Comparison of ENCODE assay signal across 18 cellular contexts in genomic region chr5:83516962-83517750, GRCh38. TPM values are rescaled to one million over a fixed set of nuclear protein-coding genes. Genes with fewer than 3 reads are reported as not detected.
DNase-seq lines count a peak whose midpoint lies in the region; TF ChIP-seq lines count a peak whose summit lies in the region.
"Had no signal": no experiment of that assay in that cellular context is flagged by ENCODE, and none has a peak within 500 bp of the region (broad histone marks: within the 10 kb centered on the region; RNA-seq: fewer than 3 reads in every experiment).

No MANE protein-coding gene starts in this region.

- intact Hi-C loops in vagina (cut with DNase I), result no loop called here
- intact Hi-C loops in mammary epithelial cell (cut with micrococcal nuclease), result no loop called here

- H2AFZ ChIP-seq in mammary epithelial cell (ENCODE audit: low read depth, low read length), result no peak overlapping the region

- dilution Hi-C loops in mammary epithelial cell (cut with HindIII; ENCODE audit: low sequenced_read_pairs), result no loop called here

- TF ChIP-seq CTCF in astrocyte of the cerebellum (IDR thresholded peaks at IDR 0.05; ENCODE audit: low read depth, low read length, missing control alignments), result peak; percentile 8
- TF ChIP-seq CTCF in vagina (IDR thresholded peaks at IDR 0.05), result no peak
- peak in 1 of 2 donors; percentile 12 for TF ChIP-seq CTCF in mammary epithelial cell (conservative IDR thresholded peaks at IDR 0.05 in 1 of 2, IDR thresholded peaks at IDR 0.05 in 1 of 2; ENCODE audit: extremely low read depth in 1 of 2, insufficient read depth in 1 of 2, low read depth in 1 of 2, low read length in 2 of 2)

- TF ChIP-seq POLR2A in vagina (IDR thresholded peaks at IDR 0.05), result no peak

- peaks cover 21% of the 10 kb centered on the region for H3K4me1 ChIP-seq in vagina
- no peaks in the 10 kb centered on the region for H3K4me1 ChIP-seq in mammary epithelial cell (ENCODE audit: insufficient read depth, low read length)
- H3K4me1 ChIP-seq: Peyer's patch had no signal

- H3K27ac ChIP-seq in vagina, result peak overlapping the region; percentile 29
- no peak overlapping the region for H3K27ac ChIP-seq in mammary epithelial cell (ENCODE audit: insufficient read depth, low read depth, low read length)
- H3K27ac ChIP-seq: ovary, Peyer's patch, suprapubic skin had no signal

- no peak overlapping the region for H3K4me3 ChIP-seq in astrocyte of the cerebellum (ENCODE audit: low read depth, low read length)
- H3K4me3 ChIP-seq in vagina, result no peak overlapping the region
- no peak overlapping the region for H3K4me3 ChIP-seq in mammary epithelial cell (replicated peaks in 1 of 3; ENCODE audit: insufficient read depth in 1 of 3, low read depth in 2 of 3, low read length in 3 of 3)
- H3K4me3 ChIP-seq: ovary, Peyer's patch, suprapubic skin had no signal

- DNase-seq in HCEC 1CT (peak; percentile 29), astrocyte of the cerebellum (ENCODE audit: low read depth) (no peak), fibroblast of the conjunctiva (ENCODE audit: low read depth) (peak; percentile 20), vagina (ENCODE audit: extremely low spot score in 2 of 2) (no peak), mammary epithelial cell (no peak)
- no peak for DNase-seq in stimulated activated CD4-positive, alpha-beta T cell treated with anti-CD3 and anti-CD28 coated beads, Interleukin-4, amount 100 ng/mL, for 24 hours
- no peak for DNase-seq in activated CD4-positive, CD25-positive, alpha-beta regulatory T cell (lab: John Stamatoyannopoulos, UW)
- DNase-seq: activated CD4-positive, alpha-beta T cell treated with anti-CD3 and anti-CD28 coated beads for 36 hours; activated effector memory CD4-positive, alpha-beta T cell treated with anti-CD3 and anti-CD28 coated beads, Interleukin-2, amount 50 U/mL, for 16 hours; amniotic stem cell; CD4-positive, CD25-positive, alpha-beta regulatory T cell; GOT3; NCI-H1694 treated with DMSO at 0.1 percent for 48 hours; NCI-H2227 treated with DMSO at 0.1 percent for 48 hours; ovary; Peyer's patch; stimulated activated CD4-positive, alpha-beta T cell treated with anti-CD3 and anti-CD28 coated beads, Interleukin-4, amount 100 ng/mL, for 4 hours had no signal

- H3K79me2 ChIP-seq in mammary epithelial cell (ENCODE audit: insufficient read depth, low read length), result no peaks in the 10 kb centered on the region

- H3K9me3 ChIP-seq in vagina (no peaks in the 10 kb centered on the region), mammary epithelial cell (replicated peaks; ENCODE audit: insufficient read depth, low read length) (no peaks in the 10 kb centered on the region)
- H3K9me3 ChIP-seq: ovary, Peyer's patch, suprapubic skin had no signal

- H3K36me3 ChIP-seq in vagina, result no peaks in the 10 kb centered on the region
- H3K36me3 ChIP-seq in mammary epithelial cell (ENCODE audit: insufficient read depth, low read length), result peaks cover 3% of the 10 kb centered on the region
- H3K36me3 ChIP-seq: ovary, Peyer's patch had no signal

- CTCF ChIA-PET in mammary epithelial cell (lab: Charles Lee; ENCODE audit: low non-redundant PET), result interaction anchor here (0.7 kb wide), 1 partner anchor 1158 kb away, joined by 4 read pairs; no protein-coding TSS in a partner anchor

- in situ Hi-C loops in astrocyte of the cerebellum (cut with HindIII; ENCODE audit: low sequenced_read_pairs) (no loop called here), mammary epithelial cell (cut with MboI; ENCODE audit: low sequenced_read_pairs in 2 of 2) (no loop called here)

- H3K9ac ChIP-seq in mammary epithelial cell (ENCODE audit: insufficient read depth, low read length), result no peak overlapping the region

- H3K27me3 ChIP-seq in vagina (no peaks in the 10 kb centered on the region), mammary epithelial cell (ENCODE audit: insufficient read depth, low read length) (no peaks in the 10 kb centered on the region)
- H3K27me3 ChIP-seq: ovary, Peyer's patch, suprapubic skin had no signal

- BruUV-seq in mammary epithelial cell (replicated peaks; lab: Mats Ljungman, UMichigan), result no TSS peak

- 100% methylated on average over 1 of the region's 1 CpG for WGBS in mammary epithelial cell (ENCODE audit: low coverage, missing lambda C conversion rate)

- H4K20me1 ChIP-seq in mammary epithelial cell (ENCODE audit: insufficient read depth, low read length), result no peaks in the 10 kb centered on the region

- H3K4me2 ChIP-seq in mammary epithelial cell (ENCODE audit: insufficient read depth, low read depth, low read length), result no peak overlapping the region

RNA-seq across cellular contexts. Expression of gene VCAN, which starts 45.6 kb away (rescaled TPM):
- total RNA-seq in vagina (71.2 TPM), mammary epithelial cell (100 to 1,000 TPM in 1 of 2 donors, 10 to 100 TPM in 1; 82.9 to 234 TPM)
- 28.7 TPM for polyA plus RNA-seq in mammary epithelial cell
- 73.9 TPM for polyA minus RNA-seq in mammary epithelial cell
- total RNA-seq: activated CD4-positive, alpha-beta T cell treated with anti-CD3 and anti-CD28 coated beads for 36 hours; CD4-positive, CD25-positive, alpha-beta regulatory T cell had no signal

Comparison
In these comparisons a context has a peak if more than half of its experiments do, and no peak if none do; other contexts are left out.
1. DNase-seq: peak in HCEC 1CT (single experiment) and fibroblast of the conjunctiva (single experiment); none in astrocyte of the cerebellum (single experiment), vagina (0 of 2), mammary epithelial cell (single experiment), stimulated activated CD4-positive, alpha-beta T cell treated with anti-CD3 and anti-CD28 coated beads, Interleukin-4, amount 100 ng/mL, for 24 hours (single experiment) and activated CD4-positive, CD25-positive, alpha-beta regulatory T cell (0 of 4).